ENCODE assay signal across 32 cellular contexts in the genomic region with DNA sequence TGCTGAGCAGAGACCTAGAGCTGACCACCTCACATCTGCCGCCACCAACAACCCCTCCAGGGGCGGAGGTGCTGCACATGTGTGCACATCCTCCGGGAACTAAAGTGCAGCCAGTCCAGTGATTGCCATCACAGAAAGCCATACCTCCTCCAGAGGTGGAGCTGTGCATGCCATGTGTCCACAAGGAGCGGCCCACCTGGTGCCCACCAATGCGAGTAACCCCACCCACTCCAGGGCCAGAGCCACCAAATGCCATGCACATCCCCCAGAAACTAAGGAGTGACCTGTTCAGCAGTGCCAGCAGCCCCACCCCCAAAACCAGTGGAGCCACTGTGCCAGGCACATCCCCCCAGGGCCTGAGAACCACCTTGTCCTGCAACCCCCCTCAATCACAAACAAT.
"Had no signal": no experiment of that assay in that cellular context is flagged by ENCODE, and none has a peak within 500 bp of the region (broad histone marks: within the 10 kb centered on the region; RNA-seq: fewer than 3 reads in every experiment).

No MANE protein-coding gene starts in this region.

- H3K4me1 ChIP-seq: ascending aorta, breast epithelium, esophagus muscularis mucosa, foreskin keratinocyte, gastrocnemius medialis had no signal

- H3K27ac ChIP-seq: ascending aorta, breast epithelium, cardiac muscle cell, coronary artery, esophagus muscularis mucosa, foreskin keratinocyte, gastrocnemius medialis had no signal

- H3K36me3 ChIP-seq: ascending aorta, breast epithelium, cardiac muscle cell, esophagus muscularis mucosa, gastrocnemius medialis had no signal

- H3K9me3 ChIP-seq: gastrocnemius medialis had no signal

- H3K27me3 ChIP-seq: ascending aorta, breast epithelium, foreskin keratinocyte, gastrocnemius medialis had no signal

- DNase-seq: activated CD4-positive, alpha-beta memory T cell treated with anti-CD3 and anti-CD28 coated beads for 36 hours; activated CD4-positive, alpha-beta T cell treated with anti-CD3 and anti-CD28 coated beads for 36 hours; activated CD4-positive, alpha-beta T cell treated with anti-CD3 and anti-CD28 coated beads, Interleukin-2, amount 10 ng/mL, durations not matched to agents 24 days and 14 days; activated CD4-positive, CD25-positive, alpha-beta regulatory T cell; activated CD4-positive, CD25-positive, alpha-beta regulatory T cell treated with anti-CD3 and anti-CD28 coated beads, Interleukin-2, amount 50 U/mL, for 72 hours; activated CD8-positive, alpha-beta memory T cell treated with anti-CD3 and anti-CD28 coated beads, Interleukin-2, amount 10 ng/mL, durations not matched to agents 7 days and 5 days; activated CD8-positive, alpha-beta memory T cell treated with anti-CD3 and anti-CD28 coated beads, Interleukin-2, amount 50 U/mL, for 4 hours; activated CD8-positive, alpha-beta T cell treated with anti-CD3 and anti-CD28 coated beads, Interleukin-2, amount 10 ng/mL, durations not matched to agents 7 days and 5 days; activated gamma-delta T cell; activated naive CD4-positive, alpha-beta T cell; activated naive CD4-positive, alpha-beta T cell treated with anti-CD3 and anti-CD28 coated beads, Interleukin-2, amount 10 ng/mL, durations not matched to agents 7 days and 5 days; activated naive CD8-positive, alpha-beta T cell treated with anti-CD3 and anti-CD28 coated beads, Interleukin-2, amount 10 ng/mL, durations not matched to agents 7 days and 5 days; activated T-cell treated with anti-CD3 and anti-CD28 coated beads, Interleukin-2, amount 50 U/mL, for 1 hour; activated T-cell treated with anti-CD3 and anti-CD28 coated beads, Interleukin-2, amount 50 U/mL, for 48 hours; central memory CD4-positive, alpha-beta T cell; cerebellar nuclear complex; dermis blood vessel endothelial cell; effector CD4-positive, alpha-beta T cell; effector memory CD8-positive, alpha-beta T cell; erythroblast; foreskin keratinocyte; gastrocnemius medialis; glutamatergic neuron; T-helper 1 cell; T-helper 17 cell; T1000 had no signal

- ATAC-seq: activated CD4-positive, alpha-beta T cell treated with anti-CD3 and anti-CD28 coated beads for 36 hours; activated CD8-positive, alpha-beta memory T cell treated with anti-CD3 and anti-CD28 coated beads, Interleukin-2, amount 10 ng/mL, durations not matched to agents 7 days and 5 days; activated CD8-positive, alpha-beta T cell treated with anti-CD3 and anti-CD28 coated beads, Interleukin-2, amount 10 ng/mL, durations not matched to agents 7 days and 5 days; activated naive CD4-positive, alpha-beta T cell treated with anti-CD3 and anti-CD28 coated beads, Interleukin-2, amount 50 U/mL, for 72 hours; effector memory CD8-positive, alpha-beta T cell; foreskin keratinocyte; gastrocnemius medialis; T-helper 17 cell had no signal

- H3K4me3 ChIP-seq: ascending aorta, breast epithelium, cardiac muscle cell, coronary artery, esophagus muscularis mucosa, gastrocnemius medialis had no signal
